1 cellular context compared by ENCODE assay signal in the genomic region with DNA sequence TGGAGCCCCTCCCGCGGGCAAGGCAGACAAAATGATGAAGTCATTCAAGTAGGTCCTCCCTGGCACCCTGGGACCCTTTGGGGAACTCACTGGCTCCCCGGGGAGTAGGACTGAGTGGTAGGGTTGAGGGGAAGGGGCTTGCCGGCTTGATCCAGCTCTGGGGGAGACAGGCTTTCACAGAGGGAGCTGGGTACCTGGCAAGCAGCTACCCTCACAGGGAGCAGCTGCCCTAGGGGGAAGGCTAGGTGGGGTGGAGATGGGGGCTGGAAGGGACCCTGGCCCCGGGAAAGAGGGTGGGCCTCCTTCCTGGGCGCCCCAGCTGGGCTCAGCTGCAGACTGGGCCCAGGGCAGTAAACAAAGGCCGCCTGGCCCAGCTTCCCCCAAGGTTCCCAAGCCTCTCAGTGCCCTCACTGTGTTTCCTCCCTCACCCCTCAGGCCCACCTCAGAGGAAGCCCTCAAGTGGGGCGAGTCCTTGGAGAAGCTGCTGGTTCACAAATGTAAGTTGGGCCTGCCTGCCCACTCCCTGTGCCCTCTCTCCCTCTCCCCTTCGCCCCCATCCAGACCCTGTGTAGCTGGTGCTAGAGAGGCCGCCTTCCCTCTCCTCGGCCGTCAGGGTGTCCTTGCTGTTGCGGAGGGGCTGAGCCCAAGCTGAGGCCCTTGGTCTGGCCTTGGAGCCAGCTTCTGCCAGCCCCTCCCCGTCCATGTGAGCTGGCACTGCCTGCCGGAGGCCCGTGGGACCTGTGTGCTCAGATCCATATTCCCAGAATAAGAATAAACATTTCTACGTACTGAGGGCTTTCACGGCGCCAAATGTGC.
TF ChIP-seq lines count a peak whose summit lies in the region.

No MANE protein-coding gene starts in this region.

TF ChIP-seq in GM23338, 12 proteins besides CTCF, POLR2A, EP300 and RAD21 (continued from another document):
- TF ChIP-seq, protein P1, sequence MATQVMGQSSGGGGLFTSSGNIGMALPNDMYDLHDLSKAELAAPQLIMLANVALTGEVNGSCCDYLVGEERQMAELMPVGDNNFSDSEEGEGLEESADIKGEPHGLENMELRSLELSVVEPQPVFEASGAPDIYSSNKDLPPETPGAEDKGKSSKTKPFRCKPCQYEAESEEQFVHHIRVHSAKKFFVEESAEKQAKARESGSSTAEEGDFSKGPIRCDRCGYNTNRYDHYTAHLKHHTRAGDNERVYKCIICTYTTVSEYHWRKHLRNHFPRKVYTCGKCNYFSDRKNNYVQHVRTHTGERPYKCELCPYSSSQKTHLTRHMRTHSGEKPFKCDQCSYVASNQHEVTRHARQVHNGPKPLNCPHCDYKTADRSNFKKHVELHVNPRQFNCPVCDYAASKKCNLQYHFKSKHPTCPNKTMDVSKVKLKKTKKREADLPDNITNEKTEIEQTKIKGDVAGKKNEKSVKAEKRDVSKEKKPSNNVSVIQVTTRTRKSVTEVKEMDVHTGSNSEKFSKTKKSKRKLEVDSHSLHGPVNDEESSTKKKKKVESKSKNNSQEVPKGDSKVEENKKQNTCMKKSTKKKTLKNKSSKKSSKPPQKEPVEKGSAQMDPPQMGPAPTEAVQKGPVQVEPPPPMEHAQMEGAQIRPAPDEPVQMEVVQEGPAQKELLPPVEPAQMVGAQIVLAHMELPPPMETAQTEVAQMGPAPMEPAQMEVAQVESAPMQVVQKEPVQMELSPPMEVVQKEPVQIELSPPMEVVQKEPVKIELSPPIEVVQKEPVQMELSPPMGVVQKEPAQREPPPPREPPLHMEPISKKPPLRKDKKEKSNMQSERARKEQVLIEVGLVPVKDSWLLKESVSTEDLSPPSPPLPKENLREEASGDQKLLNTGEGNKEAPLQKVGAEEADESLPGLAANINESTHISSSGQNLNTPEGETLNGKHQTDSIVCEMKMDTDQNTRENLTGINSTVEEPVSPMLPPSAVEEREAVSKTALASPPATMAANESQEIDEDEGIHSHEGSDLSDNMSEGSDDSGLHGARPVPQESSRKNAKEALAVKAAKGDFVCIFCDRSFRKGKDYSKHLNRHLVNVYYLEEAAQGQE (IDR thresholded peaks at IDR 0.05; ENCODE audit: unreplicated experiment) = no peak
